In the genomic region with DNA sequence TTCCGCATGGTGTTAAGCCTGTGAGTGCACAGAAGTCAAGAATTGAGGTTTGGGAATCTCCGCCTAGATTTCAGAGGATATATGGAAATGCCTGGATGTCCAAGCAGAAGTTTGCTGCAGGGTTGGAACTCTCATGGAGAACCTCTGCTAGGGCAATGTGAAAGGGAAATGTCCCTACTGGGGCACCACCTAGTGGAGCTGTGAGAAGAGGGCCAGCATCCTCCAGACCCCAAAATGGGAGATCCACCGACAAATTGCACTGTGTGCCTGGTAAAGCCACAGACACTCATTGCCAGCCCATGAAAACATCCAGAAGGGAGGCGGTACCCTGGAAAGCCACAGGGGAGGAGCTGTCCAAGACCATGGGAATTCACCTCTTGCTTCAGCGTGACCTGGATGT, we compare ENCODE assay signal across 35 cellular contexts. TPM values are rescaled to one million over a fixed set of nuclear protein-coding genes. Genes with fewer than 3 reads are reported as not detected.
A peak's percentile ranks its signal among the peaks of the same experiment; 100 is the strongest.
DNase-seq lines count a peak whose midpoint lies in the region; ATAC-seq, FAIRE-seq and TF ChIP-seq lines count a peak whose summit lies in the region.
"Had no signal": no experiment of that assay in that cellular context is flagged by ENCODE, and none has a peak within 500 bp of the region (broad histone marks: within the 10 kb centered on the region; RNA-seq: fewer than 3 reads in every experiment).

No MANE protein-coding gene starts in this region.

- H3K4me1 ChIP-seq in Loucy (ENCODE audit: insufficient read depth, low read length, poor library complexity, severe bottlenecking) = no peaks in the 10 kb centered on the region
- H3K4me1 ChIP-seq in K562 (replicated peaks in 1 of 2; ENCODE audit: control insufficient read depth in 2 of 2, insufficient read depth in 2 of 2, low read length in 2 of 2) = peaks cover 0 to 7% of the 10 kb centered on the region in 2 experiments; a peak in 2 of 5 replicates
- no peaks in the 10 kb centered on the region for H3K4me1 ChIP-seq in osteoblast (ENCODE audit: insufficient read depth, low read length)
- no peaks in the 10 kb centered on the region for H3K4me1 ChIP-seq in ovary (ENCODE audit: insufficient read depth)
- H3K4me1 ChIP-seq: ascending aorta, left lung, Peyer's patch had no signal

- TF ChIP-seq RAD21 in K562 (CRISPR knock-in tag; conservative IDR thresholded peaks at IDR 0.05 in 1 of 2, IDR thresholded peaks at IDR 0.05 in 1 of 2) = no peak

- H3K27me3 ChIP-seq in Loucy (ENCODE audit: insufficient read depth, low read length, poor library complexity, severe bottlenecking) (no peaks in the 10 kb centered on the region), K562 (ENCODE audit: control insufficient read depth in 2 of 2, insufficient read depth in 2 of 2, low read length in 2 of 2) (no peaks in the 10 kb centered on the region; a peak in 1 of 5 replicates), osteoblast (ENCODE audit: insufficient read depth, low read length) (no peaks in the 10 kb centered on the region), ovary (no peaks in the 10 kb centered on the region)
- H3K27me3 ChIP-seq: ascending aorta, Peyer's patch had no signal

- in situ Hi-C loops in K562 (cut with MboI) = loop anchor here (10.0 kb wide), 1 partner anchor 418 kb away; no protein-coding TSS in a partner anchor

- H3K9me1 ChIP-seq in K562 (ENCODE audit: control insufficient read depth, insufficient read depth, low read length) = no peaks in the 10 kb centered on the region

- no peak for TF ChIP-seq CTCF in activated CD8-positive, alpha-beta T cell treated with anti-CD3 and anti-CD28 coated beads for 36 hours (IDR thresholded peaks at IDR 0.05)
- TF ChIP-seq CTCF in Loucy (conservative IDR thresholded peaks at IDR 0.05; ENCODE audit: low read length) (peak; percentile 40; the same call in 1 of the 2 replicates), K562 (IDR thresholded peaks at IDR 0.05 in 2 of 3, conservative IDR thresholded peaks at IDR 0.05 in 1 of 3; ENCODE audit: insufficient read depth in 2 of 3, low read depth in 1 of 3, low read length in 3 of 3) (peak in 2 of 3 experiments; percentile 8 to 18; a peak in 3 of 6 replicates), osteoblast (IDR thresholded peaks at IDR 0.05; ENCODE audit: extremely low read depth, low read depth, low read length) (peak; percentile 12), ovary (IDR thresholded peaks at IDR 0.05) (no peak)

- intact Hi-C loops in activated CD8-positive, alpha-beta T cell treated with anti-CD3 and anti-CD28 coated beads for 36 hours (cut with micrococcal nuclease) = no loop called here
- intact Hi-C loops in K562 (cut with micrococcal nuclease) = no loop called here
- intact Hi-C loops in ovary (cut with DNase I) = loop anchor here in 2 of 4 donors (10.0 kb wide), 2 partner anchors 1222 to 1232 kb away; no protein-coding TSS in a partner anchor

- H3K36me3 Mint-ChIP-seq in activated CD8-positive, alpha-beta T cell treated with anti-CD3 and anti-CD28 coated beads for 36 hours (ENCODE audit: low read depth) = no peaks in the 10 kb centered on the region
- no peaks in the 10 kb centered on the region for H3K36me3 Mint-ChIP-seq in activated CD8-positive, alpha-beta T cell treated with anti-CD3 and anti-CD28 coated beads, Interleukin-2, amount 10 ng/mL, durations not matched to agents 7 days and 5 days (ENCODE audit: low read depth)

- no peaks in the 10 kb centered on the region for H3F3A ChIP-seq in Loucy (ENCODE audit: low read depth)

- H3K27ac Mint-ChIP-seq in activated CD8-positive, alpha-beta T cell treated with anti-CD3 and anti-CD28 coated beads for 36 hours = no peak overlapping the region
- no peak overlapping the region for H3K27ac Mint-ChIP-seq in activated CD8-positive, alpha-beta T cell treated with anti-CD3 and anti-CD28 coated beads, Interleukin-2, amount 10 ng/mL, durations not matched to agents 7 days and 5 days
- H3K27ac Mint-ChIP-seq: activated naive CD8-positive, alpha-beta T cell treated with anti-CD3 and anti-CD28 coated beads, Interleukin-2, amount 10 ng/mL, durations not matched to agents 7 days and 5 days; dendritic cell treated with granulocyte-macrophage colony-stimulating factor and Interleukin-4, amounts not matched to agents 40 ng/mL and 50 ng/mL, for 4 days; memory B cell; stimulated activated naive CD8-positive, alpha-beta T cell treated with anti-CD3 and anti-CD28 coated beads, Interleukin-15, amount 100 ng/mL, for 72 hours had no signal

- 21% methylated on average over 5 of the region's 5 CpGs for WGBS in K562 (ENCODE audit: insufficient coverage, low coverage, missing lambda C conversion rate)
- 96 to 100% (median 97%) methylated on average over 5 of the region's 5 CpGs for WGBS in ovary, 3 donors

- no peaks in the 10 kb centered on the region for H3K27me3 Mint-ChIP-seq in activated CD8-positive, alpha-beta T cell treated with anti-CD3 and anti-CD28 coated beads for 36 hours
- H3K27me3 Mint-ChIP-seq in activated CD8-positive, alpha-beta T cell treated with anti-CD3 and anti-CD28 coated beads, Interleukin-2, amount 10 ng/mL, durations not matched to agents 7 days and 5 days (ENCODE audit: low read depth) = no peaks in the 10 kb centered on the region
- H3K27me3 Mint-ChIP-seq: activated naive CD8-positive, alpha-beta T cell treated with anti-CD3 and anti-CD28 coated beads, Interleukin-2, amount 10 ng/mL, durations not matched to agents 7 days and 5 days; memory B cell; stimulated activated naive CD8-positive, alpha-beta T cell treated with anti-CD3 and anti-CD28 coated beads, Interleukin-15, amount 100 ng/mL, for 72 hours had no signal

- CTCF ChIA-PET in activated CD8-positive, alpha-beta T cell treated with anti-CD3 and anti-CD28 coated beads for 36 hours (lab: Charles Lee) = interaction anchor here (1.0 to 1.4 kb wide), 3 partner anchors 12 to 428 kb away, joined by 4 to 7 read pairs (median 4); partner anchors contain the start of gene RRAGA
- CTCF ChIA-PET in activated CD8-positive, alpha-beta T cell treated with anti-CD3 and anti-CD28 coated beads, Interleukin-2, amount 10 ng/mL, durations not matched to agents 7 days and 5 days (lab: Charles Lee) = interaction anchor here (1.6 to 1.8 kb wide), 2 partner anchors 12 to 137 kb away, joined by 4 to 5 read pairs; partner anchors contain the start of gene RRAGA
- CTCF ChIA-PET in K562 (lab: Yijun Ruan, JAX; ENCODE audit: low intra/inter-chr PET ratio) = no interaction called here

- no peak for TF ChIP-seq POLR2A in K562 (conservative IDR thresholded peaks at IDR 0.05)
- TF ChIP-seq POLR2A in ovary (IDR thresholded peaks at IDR 0.05) = no peak

- H3K27ac ChIP-seq in K562 (ENCODE audit: extremely low read depth, low read depth, low read length) = no peak overlapping the region
- no peak overlapping the region for H3K27ac ChIP-seq in osteoblast (ENCODE audit: low read depth, low read length)
- H3K27ac ChIP-seq in ovary = no peak overlapping the region
- H3K27ac ChIP-seq: 22Rv1, ascending aorta, left lung, Peyer's patch, thoracic aorta had no signal

- H2AFZ ChIP-seq in Loucy (ENCODE audit: low read length) (no peak overlapping the region), K562 (ENCODE audit: low read depth, low read length) (no peak overlapping the region), osteoblast (ENCODE audit: low read length) (no peak overlapping the region)

- no peaks in the 10 kb centered on the region for H3K9me3 Mint-ChIP-seq in activated CD8-positive, alpha-beta T cell treated with anti-CD3 and anti-CD28 coated beads for 36 hours
- H3K9me3 Mint-ChIP-seq in activated CD8-positive, alpha-beta T cell treated with anti-CD3 and anti-CD28 coated beads, Interleukin-2, amount 10 ng/mL, durations not matched to agents 7 days and 5 days (ENCODE audit: insufficient read depth) = no peaks in the 10 kb centered on the region
- H3K9me3 Mint-ChIP-seq: activated naive CD8-positive, alpha-beta T cell treated with anti-CD3 and anti-CD28 coated beads, Interleukin-2, amount 10 ng/mL, durations not matched to agents 7 days and 5 days; dendritic cell treated with granulocyte-macrophage colony-stimulating factor and Interleukin-4, amounts not matched to agents 40 ng/mL and 50 ng/mL, for 4 days; memory B cell; stimulated activated naive CD8-positive, alpha-beta T cell treated with anti-CD3 and anti-CD28 coated beads, Interleukin-15, amount 100 ng/mL, for 72 hours had no signal

- no peak overlapping the region for H3K4me3 Mint-ChIP-seq in activated CD8-positive, alpha-beta T cell treated with anti-CD3 and anti-CD28 coated beads for 36 hours
- H3K4me3 Mint-ChIP-seq in activated CD8-positive, alpha-beta T cell treated with anti-CD3 and anti-CD28 coated beads, Interleukin-2, amount 10 ng/mL, durations not matched to agents 7 days and 5 days = no peak overlapping the region
- H3K4me3 Mint-ChIP-seq: activated naive CD8-positive, alpha-beta T cell treated with anti-CD3 and anti-CD28 coated beads, Interleukin-2, amount 10 ng/mL, durations not matched to agents 7 days and 5 days; dendritic cell treated with granulocyte-macrophage colony-stimulating factor and Interleukin-4, amounts not matched to agents 40 ng/mL and 50 ng/mL, for 4 days; memory B cell; stimulated activated naive CD8-positive, alpha-beta T cell treated with anti-CD3 and anti-CD28 coated beads, Interleukin-15, amount 100 ng/mL, for 72 hours had no signal

- H3K36me3 ChIP-seq in Loucy (ENCODE audit: insufficient read depth, low read length) (no peaks in the 10 kb centered on the region), K562 (ENCODE audit: control insufficient read depth, insufficient read depth, low read length) (no peaks in the 10 kb centered on the region), osteoblast (ENCODE audit: insufficient read depth, low read length) (no peaks in the 10 kb centered on the region), ovary (no peaks in the 10 kb centered on the region)
- H3K36me3 ChIP-seq: ascending aorta, left lung, Peyer's patch, thoracic aorta had no signal

- no peaks in the 10 kb centered on the region for H3K9me2 ChIP-seq in Loucy (replicated peaks; ENCODE audit: low read depth, low read length)

- H3K4me1 Mint-ChIP-seq in activated CD8-positive, alpha-beta T cell treated with anti-CD3 and anti-CD28 coated beads for 36 hours (ENCODE audit: low read depth) = no peaks in the 10 kb centered on the region
- no peaks in the 10 kb centered on the region for H3K4me1 Mint-ChIP-seq in activated CD8-positive, alpha-beta T cell treated with anti-CD3 and anti-CD28 coated beads, Interleukin-2, amount 10 ng/mL, durations not matched to agents 7 days and 5 days (ENCODE audit: low read depth)
- H3K4me1 Mint-ChIP-seq: activated naive CD8-positive, alpha-beta T cell treated with anti-CD3 and anti-CD28 coated beads, Interleukin-2, amount 10 ng/mL, durations not matched to agents 7 days and 5 days; memory B cell; stimulated activated naive CD8-positive, alpha-beta T cell treated with anti-CD3 and anti-CD28 coated beads, Interleukin-15, amount 100 ng/mL, for 72 hours had no signal

- TF ChIP-seq EP300 in K562 (IDR thresholded peaks at IDR 0.05; ENCODE audit: low read length) (no peak), ovary (IDR thresholded peaks at IDR 0.05) (no peak)

- H3K9me3 ChIP-seq in Loucy (ENCODE audit: insufficient read depth, low read depth, low read length) = no peaks in the 10 kb centered on the region
- no peaks in the 10 kb centered on the region for H3K9me3 ChIP-seq in K562 (replicated peaks; ENCODE audit: control insufficient read depth, insufficient read depth, low read depth, low read length)
- H3K9me3 ChIP-seq in osteoblast (ENCODE audit: low read depth, low read length) = no peaks in the 10 kb centered on the region
- H3K9me3 ChIP-seq in ovary = no peaks in the 10 kb centered on the region
- H3K9me3 ChIP-seq: ascending aorta, left lung, Peyer's patch, thoracic aorta had no signal

- H3K4me2 ChIP-seq in Loucy (ENCODE audit: low read depth, low read length, poor library complexity, severe bottlenecking) = no peak overlapping the region
- no peak overlapping the region for H3K4me2 ChIP-seq in K562 (ENCODE audit: insufficient read depth, low read length)
- no peak overlapping the region for H3K4me2 ChIP-seq in osteoblast (ENCODE audit: insufficient read depth, low read length)

- POLR2A ChIA-PET in activated CD8-positive, alpha-beta T cell treated with anti-CD3 and anti-CD28 coated beads for 36 hours (lab: Charles Lee) = no interaction called here
- POLR2A ChIA-PET in activated CD8-positive, alpha-beta T cell treated with anti-CD3 and anti-CD28 coated beads, Interleukin-2, amount 10 ng/mL, durations not matched to agents 7 days and 5 days (lab: Charles Lee) = no interaction called here
- POLR2A ChIA-PET in K562 (lab: Yijun Ruan, JAX) = no interaction called here

- H3K9ac ChIP-seq in Loucy (ENCODE audit: low read depth, low read length, poor library complexity, severe bottlenecking) = no peak overlapping the region
- no peak overlapping the region for H3K9ac ChIP-seq in K562 (ENCODE audit: insufficient read depth in 1 of 2, low read depth in 2 of 2, low read length in 2 of 2)

- no peak for ATAC-seq in activated CD8-positive, alpha-beta T cell treated with anti-CD3 and anti-CD28 coated beads for 36 hours
- ATAC-seq in activated CD8-positive, alpha-beta T cell treated with anti-CD3 and anti-CD28 coated beads, Interleukin-2, amount 10 ng/mL, durations not matched to agents 7 days and 5 days = no peak
- peak; percentile 72; the same call in 2 of the 3 replicates for ATAC-seq in K562
- ATAC-seq: esophagus mucosa; left lung; right cardiac atrium; stimulated activated naive CD8-positive, alpha-beta T cell treated with anti-CD3 and anti-CD28 coated beads, Interleukin-15, amount 100 ng/mL, for 72 hours had no signal

- no peak for FAIRE-seq in K562 (lab: Jason Lieb, UNC)
- FAIRE-seq: urothelium cell line had no signal

- H3K4me3 ChIP-seq in Loucy (ENCODE audit: low read length, poor library complexity, severe bottlenecking) (no peak overlapping the region), K562 (no peak overlapping the region), osteoblast (ENCODE audit: insufficient read depth, low read length) (no peak overlapping the region), ovary (no peak overlapping the region)
- H3K4me3 ChIP-seq: ascending aorta, left lung, Peyer's patch, thoracic aorta had no signal

- no TSS peak for BruUV-seq in K562 (replicated peaks; lab: Mats Ljungman, UMichigan)

- H4K20me1 ChIP-seq in Loucy (ENCODE audit: insufficient read depth, low read length, poor library complexity, severe bottlenecking) (no peaks in the 10 kb centered on the region), K562 (replicated peaks; ENCODE audit: control insufficient read depth, insufficient read depth, low read length) (no peaks in the 10 kb centered on the region), osteoblast (ENCODE audit: insufficient read depth, low read length) (no peaks in the 10 kb centered on the region)

- H3K79me2 ChIP-seq in Loucy (ENCODE audit: insufficient read depth, low read length) (no peaks in the 10 kb centered on the region), K562 (ENCODE audit: control insufficient read depth, insufficient read depth, low read length) (no peaks in the 10 kb centered on the region), osteoblast (ENCODE audit: insufficient read depth, low read length) (no peaks in the 10 kb centered on the region)

- peak; percentile 22 for DNase-seq in activated CD8-positive, alpha-beta T cell treated with anti-CD3 and anti-CD28 coated beads for 36 hours
- no peak for DNase-seq in activated CD8-positive, alpha-beta T cell treated with anti-CD3 and anti-CD28 coated beads, Interleukin-2, amount 10 ng/mL, durations not matched to agents 7 days and 5 days
- DNase-seq in K562 (ENCODE audit: extremely low read depth in 1 of 4, low spot score in 3 of 4) (no peak), osteoblast (ENCODE audit: insufficient read length, low spot score, missing footprints) (no peak), activated gamma-delta T cell (lab: John Stamatoyannopoulos, UW) (no peak), ovary (no peak)
- DNase-seq in activated effector memory CD4-positive, alpha-beta T cell treated with anti-CD3 and anti-CD28 coated beads, Interleukin-2, amount 50 U/mL, for 16 hours = no peak
- DNase-seq: activated naive CD8-positive, alpha-beta T cell treated with anti-CD3 and anti-CD28 coated beads, Interleukin-2, amount 10 ng/mL, durations not matched to agents 7 days and 5 days; Calu3; caudate nucleus; foreskin fibroblast; head of caudate nucleus; islet precursor cell; left lung; NCI-H1105; NCI-H2029; NCI-H524 treated with DMSO at 0.1 percent for 48 hours; Peyer's patch; right cardiac atrium; SHP77 treated with DMSO at 0.1 percent for 48 hours; stimulated activated CD4-positive, alpha-beta T cell treated with anti-CD3 and anti-CD28 coated beads, Interleukin-2, amount 100 ng/mL, for 24 hours; stimulated activated naive CD8-positive, alpha-beta T cell treated with anti-CD3 and anti-CD28 coated beads, Interleukin-15, amount 100 ng/mL, for 72 hours had no signal

RNA-seq across cellular contexts. Expression of gene SAXO1, which starts 3.6 kb away (rescaled TPM):
- total RNA-seq in activated CD8-positive, alpha-beta T cell treated with anti-CD3 and anti-CD28 coated beads for 36 hours = under 1 TPM in 1 of 2 experiments, not detected in 1; 0.07 TPM
- under 1 TPM in 1 of 2 experiments, not detected in 1; 0.10 TPM for total RNA-seq in activated CD8-positive, alpha-beta T cell treated with anti-CD3 and anti-CD28 coated beads, Interleukin-2, amount 10 ng/mL, durations not matched to agents 7 days and 5 days
- total RNA-seq in K562 (2011; cell fraction: chromatin; rRNA removed; ENCODE audit: low replicate concordance) = not detected in 2 replicates
- total RNA-seq in K562 (2011; cell fraction: nucleolus; rRNA removed) = 0.13 TPM in 1 of 2 replicates, not detected in the other
- not detected in 2 replicates for total RNA-seq in K562 (2011; cell fraction: nucleoplasm; rRNA removed)
- total RNA-seq in K562 (2014; rRNA removed) (not detected in 2 replicates), K562 (2014; rRNA removed; fragmentation: Illumina TruSeq; extraction: Trizol) (not detected in 2 replicates), K562 (2015; rRNA removed; fragmentation: Illumina TruSeq; extraction: Trizol) (not detected in 2 replicates), K562 (2021) (not detected in 2 replicates), osteoblast (under 0.01 TPM in 2 replicates), ovary (under 1 TPM in 6 of 7 donors, not detected in 1; 0.10 to 0.47 (median 0.14) TPM)
- polyA plus RNA-seq in K562 (2011; rRNA removed) (0.04 TPM in 1 of 2 replicates, not detected in the other), K562 (2014; fragmentation: Illumina TruSeq; extraction: Trizol) (not detected in 2 replicates), K562 (2014; fragmentation: Nextera tagmentation; extraction: Ambion mirVana) (not detected), K562 (2014; rRNA removed) (not detected in 2 replicates), ovary (under 1 TPM; 0.04 to 0.07 TPM)
- not detected in 2 replicates for polyA plus RNA-seq in K562 (2011; cell fraction: cytosol; rRNA removed)
- not detected in 2 replicates for polyA plus RNA-seq in K562 (2011; cell fraction: nucleus; rRNA removed)
- 0.03 TPM in 1 of 2 replicates, not detected in the other for polyA plus RNA-seq in K562 (2012)
- polyA minus RNA-seq in K562 (2011; rRNA and poly(A)+ RNA removed) = 0.06 TPM in 1 of 2 replicates, not detected in the other
- polyA minus RNA-seq in K562 (2011; cell fraction: cytosol; rRNA and poly(A)+ RNA removed) = not detected in 2 replicates
- not detected in 2 replicates for polyA minus RNA-seq in K562 (2011; cell fraction: nucleus; rRNA and poly(A)+ RNA removed)
- total RNA-seq: Calu3; Daoy; esophagus mucosa; HT-29; left lung; MCF 10A; Peyer's patch; right cardiac atrium; T-helper 2 cell treated with Interferon-gamma antibody and Interleukin-4, amounts not matched to agents 100 ng/mL and 5 ng/mL, for 36 hours had no signal
- polyA plus RNA-seq: neural cell, right cardiac atrium had no signal

RNA-seq across cellular contexts. Expression of gene RRAGA, which starts 12.6 kb away (rescaled TPM):
- 10 to 100 TPM; 53.6 to 56.3 TPM for total RNA-seq in activated CD8-positive, alpha-beta T cell treated with anti-CD3 and anti-CD28 coated beads for 36 hours
- 10 to 100 TPM; 44.7 to 46.0 TPM for total RNA-seq in activated CD8-positive, alpha-beta T cell treated with anti-CD3 and anti-CD28 coated beads, Interleukin-2, amount 10 ng/mL, durations not matched to agents 7 days and 5 days
- 18.5 and 28.6 TPM in 2 replicates for total RNA-seq in K562 (2011; cell fraction: chromatin; rRNA removed; ENCODE audit: low replicate concordance)
- total RNA-seq in K562 (2011; cell fraction: nucleolus; rRNA removed) = 23.0 and 25.2 TPM in 2 replicates
- total RNA-seq in K562 (2011; cell fraction: nucleoplasm; rRNA removed) = 21.9 and 25.4 TPM in 2 replicates
- 9.8 and 15.5 TPM in 2 replicates for total RNA-seq in K562 (2014; rRNA removed)
- total RNA-seq in K562 (2014; rRNA removed; fragmentation: Illumina TruSeq; extraction: Trizol) = 18.8 and 20.8 TPM in 2 replicates
- 15.6 and 17.4 TPM in 2 replicates for total RNA-seq in K562 (2015; rRNA removed; fragmentation: Illumina TruSeq; extraction: Trizol)
- total RNA-seq in K562 (2021) = 30.7 TPM in 2 replicates
- polyA plus RNA-seq in K562 (2011; rRNA removed) = 31.1 and 44.7 TPM in 2 replicates
- polyA plus RNA-seq in K562 (2011; cell fraction: cytosol; rRNA removed) = 28.2 and 31.7 TPM in 2 replicates
- 18.2 and 19.0 TPM in 2 replicates for polyA plus RNA-seq in K562 (2011; cell fraction: nucleus; rRNA removed)
- 32.0 and 35.9 TPM in 2 replicates for polyA plus RNA-seq in K562 (2012)
- 25.3 and 27.1 TPM in 2 replicates for polyA plus RNA-seq in K562 (2014; fragmentation: Illumina TruSeq; extraction: Trizol)
- 1 to 10 TPM; 6.0 to 7.7 TPM for polyA plus RNA-seq in K562 (2014; fragmentation: Nextera tagmentation; extraction: Ambion mirVana)
- 25.5 and 29.2 TPM in 2 replicates for polyA plus RNA-seq in K562 (2014; rRNA removed)
- 23.0 and 32.2 TPM in 2 replicates for polyA minus RNA-seq in K562 (2011; rRNA and poly(A)+ RNA removed)
- polyA minus RNA-seq in K562 (2011; cell fraction: cytosol; rRNA and poly(A)+ RNA removed) = 16.5 and 19.2 TPM in 2 replicates
- 9.8 and 18.4 TPM in 2 replicates for polyA minus RNA-seq in K562 (2011; cell fraction: nucleus; rRNA and poly(A)+ RNA removed)
- total RNA-seq in osteoblast = 54.6 and 59.5 TPM in 2 replicates
- total RNA-seq in ovary = 100 to 1,000 TPM in 4 of 7 donors, 10 to 100 TPM in 3; 36.6 to 111 (median 104) TPM
- 100 to 1,000 TPM in 1 of 2 donors, 10 to 100 TPM in 1; 90.1 to 124 TPM for polyA plus RNA-seq in ovary

Comparison
In these comparisons a context has a peak if more than half of its experiments do, and no peak if none do; other contexts are left out.
1. CTCF ChIP-seq: peak in Loucy (single experiment), K562 (2 of 3) and osteoblast (single experiment); none in activated CD8-positive, alpha-beta T cell treated with anti-CD3 and anti-CD28 coated beads for 36 hours (single experiment) and ovary (0 of 3).